Comparison of ENCODE assay signal across 10 cellular contexts in genomic region chr15:62648954-62649353, GRCh38.
A peak's percentile ranks its signal among the peaks of the same experiment; 100 is the strongest.
DNase-seq lines count a peak whose midpoint lies in the region; ATAC-seq and TF ChIP-seq lines count a peak whose summit lies in the region.
"Had no signal": no experiment of that assay in that cellular context is flagged by ENCODE, and none has a peak within 500 bp of the region (broad histone marks: within the 10 kb centered on the region; RNA-seq: fewer than 3 reads in every experiment).

No MANE protein-coding gene starts in this region.

- ATAC-seq in Right ventricle myocardium superior (ENCODE audit: poor library complexity) (peak; percentile 37), HG02885 (IDR thresholded peaks at IDR 0.05; ENCODE audit: poor library complexity, unreplicated experiment) (no peak)
- ATAC-seq: T-cell had no signal

- no peak overlapping the region for H3K27ac Mint-ChIP-seq in glutamatergic neuron (ENCODE audit: unreplicated experiment)
- H3K27ac Mint-ChIP-seq: CD4-positive, CD25-positive, alpha-beta regulatory T cell; T-cell had no signal

- H3K36me3 Mint-ChIP-seq in glutamatergic neuron (ENCODE audit: unreplicated experiment) = peaks cover 4% of the 10 kb centered on the region
- H3K36me3 Mint-ChIP-seq: CD4-positive, CD25-positive, alpha-beta regulatory T cell; T-cell had no signal

- peak in 1 of 2 donors; percentile 60 for TF ChIP-seq CTCF in right atrium auricular region (IDR thresholded peaks at IDR 0.05)
- TF ChIP-seq CTCF in glutamatergic neuron (IDR thresholded peaks at IDR 0.05; ENCODE audit: partially characterized antibody, unreplicated experiment) = peak; percentile 20
- TF ChIP-seq CTCF in uterus (IDR thresholded peaks at IDR 0.05) = peak in 3 of 4 experiments; percentile 11 to 24 (median 17)

- DNase-seq in Right ventricle myocardium superior (no peak), right atrium auricular region (ENCODE audit: low spot score) (no peak), RKO (ENCODE audit: low spot score) (peak; percentile 2), glutamatergic neuron (no peak), uterus (no peak), KBM-7 (no peak)
- DNase-seq in stimulated activated CD4-positive, alpha-beta T cell treated with anti-CD3 and anti-CD28 coated beads, Interleukin-1b, Interleukin-23, amount 100 ng/mL, for 48 hours = no peak
- DNase-seq: CD4-positive, CD25-positive, alpha-beta regulatory T cell; T-cell had no signal

- H3K9me3 ChIP-seq in right atrium auricular region (no peaks in the 10 kb centered on the region), uterus (no peaks in the 10 kb centered on the region)

- no peak for TF ChIP-seq POLR2A in uterus (IDR thresholded peaks at IDR 0.05)

- H3K27me3 Mint-ChIP-seq in glutamatergic neuron (ENCODE audit: unreplicated experiment) = no peaks in the 10 kb centered on the region

- in situ Hi-C loops in KBM-7 (cut with MboI; ENCODE audit: low pct_unique_long_range_greater_than_20kb, low sequenced_read_pairs) = no loop called here

- H3K4me3 ChIP-seq in right atrium auricular region = no peak overlapping the region
- H3K4me3 ChIP-seq in uterus = no peak overlapping the region

- H3K4me3 Mint-ChIP-seq in glutamatergic neuron (ENCODE audit: unreplicated experiment) = no peak overlapping the region
- H3K4me3 Mint-ChIP-seq: CD4-positive, CD25-positive, alpha-beta regulatory T cell; T-cell had no signal

- H3K9me3 Mint-ChIP-seq in glutamatergic neuron (ENCODE audit: unreplicated experiment) = peaks cover 2% of the 10 kb centered on the region

- H3K36me3 ChIP-seq in right atrium auricular region (peaks cover 11% of the 10 kb centered on the region), uterus (no peaks in the 10 kb centered on the region)

- intact Hi-C loops in Right ventricle myocardium superior (cut with DNase I) = loop anchor here (10.0 kb wide), 1 partner anchor 254 kb away; the partner anchor contains the start of gene TLN2
- intact Hi-C loops in uterus (cut with DNase I; ENCODE audit: low total_unique reads) = no loop called here

- H3K4me1 Mint-ChIP-seq in glutamatergic neuron (ENCODE audit: low read depth, unreplicated experiment) = peaks cover 11% of the 10 kb centered on the region
- H3K4me1 Mint-ChIP-seq: CD4-positive, CD25-positive, alpha-beta regulatory T cell; T-cell had no signal

- no peaks in the 10 kb centered on the region for H3K4me1 ChIP-seq in right atrium auricular region
- H3K4me1 ChIP-seq in uterus = no peaks in the 10 kb centered on the region

- H3K27ac ChIP-seq in right atrium auricular region (no peak overlapping the region), uterus (no peak overlapping the region)

- no peaks in the 10 kb centered on the region for H3K27me3 ChIP-seq in right atrium auricular region
- no peaks in the 10 kb centered on the region for H3K27me3 ChIP-seq in uterus
